8 cellular contexts compared by ENCODE assay signal in the genomic region with DNA sequence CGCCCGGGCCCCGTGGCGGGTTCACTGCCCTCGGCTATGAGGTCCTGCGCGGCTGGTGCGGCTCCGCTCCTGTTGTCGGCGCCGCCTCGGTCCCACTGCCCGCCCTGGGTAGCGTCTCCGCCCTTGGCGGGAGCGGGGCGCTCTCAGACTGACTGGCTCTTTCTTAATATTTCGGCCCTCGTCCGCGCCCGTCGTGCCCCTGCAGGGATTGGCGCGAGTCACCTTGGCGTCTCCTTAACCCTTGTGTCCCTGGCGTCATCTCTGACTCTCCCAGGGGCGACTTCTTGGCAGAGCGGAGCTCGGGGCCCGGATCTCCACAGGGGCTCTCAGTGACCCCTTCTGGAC. TPM values are rescaled to one million over a fixed set of nuclear protein-coding genes. Genes with fewer than 3 reads are reported as not detected.
A peak's percentile ranks its signal among the peaks of the same experiment; 100 is the strongest.
DNase-seq lines count a peak whose midpoint lies in the region; ATAC-seq and TF ChIP-seq lines count a peak whose summit lies in the region.

No MANE protein-coding gene starts in this region.

- no TSS peak for BruUV-seq in Panc1 (replicated peaks; lab: Mats Ljungman, UMichigan)

- peak; percentile 52 for DNase-seq in GM12865 (ENCODE audit: low read depth)
- no peak for DNase-seq in Panc1 (ENCODE audit: low read depth, low spot score)
- peak in 1 of 2 donors; percentile 46 for DNase-seq in cardiac fibroblast (ENCODE audit: low read depth in 2 of 2)
- DNase-seq in right lobe of liver = peak; percentile 61 to 80 (median 74)
- no peak for DNase-seq in NCI-H2171 (lab: John Stamatoyannopoulos, UW)

- no peaks in the 10 kb centered on the region for H3K27me3 ChIP-seq in Panc1 (ENCODE audit: control insufficient read depth, insufficient read depth, low read length)
- no peaks in the 10 kb centered on the region for H3K27me3 ChIP-seq in right lobe of liver
- no peaks in the 10 kb centered on the region for H3K27me3 ChIP-seq in stomach smooth muscle (ENCODE audit: control insufficient read depth in 1 of 2, insufficient read depth in 2 of 2, low read length in 2 of 2)

- no peak for TF ChIP-seq CTCF in GM12865 (IDR thresholded peaks at IDR 0.05; ENCODE audit: insufficient read depth, low read depth, low read length, missing control alignments)
- no peak for TF ChIP-seq CTCF in Panc1 (IDR thresholded peaks at IDR 0.05)
- TF ChIP-seq CTCF in cardiac fibroblast (IDR thresholded peaks at IDR 0.05; ENCODE audit: low read depth, low read length) = no peak
- no peak for TF ChIP-seq CTCF in right lobe of liver (IDR thresholded peaks at IDR 0.05)

- no CpG with 5 or more reads among the region's 33 CpGs for WGBS in right lobe of liver (ENCODE audit: insufficient coverage, low coverage, low lambda C conversion rate, missing lambda C conversion rate)

- peak overlapping the region; percentile 91 to 97 for H3K9ac ChIP-seq in stomach smooth muscle (ENCODE audit: low read length in 2 of 2)

- peak overlapping the region; percentile 94 for H3K27ac ChIP-seq in Panc1 (ENCODE audit: low read length)
- H3K27ac ChIP-seq in right lobe of liver = peak overlapping the region; percentile 91 to 100 (median 96)
- peak overlapping the region; percentile 100 for H3K27ac ChIP-seq in stomach smooth muscle (ENCODE audit: low read length)

- peaks cover 42% of the 10 kb centered on the region for H3K4me1 ChIP-seq in Panc1 (ENCODE audit: control insufficient read depth, insufficient read depth, low read length)
- H3K4me1 ChIP-seq in right lobe of liver = peaks cover 0 to 27% (median 13%) of the 10 kb centered on the region in 4 donors
- H3K4me1 ChIP-seq in stomach smooth muscle (ENCODE audit: control insufficient read depth, insufficient read depth, low read length) = peaks cover 57% of the 10 kb centered on the region

- POLR2A ChIA-PET in Panc1 (lab: Charles Lee) = no interaction called here

- H3K9me3 ChIP-seq in Panc1 (ENCODE audit: control insufficient read depth, insufficient read depth, low read depth, low read length) (no peaks in the 10 kb centered on the region), right lobe of liver (no peaks in the 10 kb centered on the region), stomach smooth muscle (ENCODE audit: control insufficient read depth in 2 of 2, low read length in 2 of 2) (no peaks in the 10 kb centered on the region)

- peak overlapping the region; percentile 82 for H3K4me3 ChIP-seq in GM12865 (ENCODE audit: low read depth, low read length)
- peak overlapping the region; percentile 75 to 90 for H3K4me3 ChIP-seq in Panc1 (ENCODE audit: low read depth in 2 of 2, low read length in 2 of 2)
- peak overlapping the region; percentile 76 to 78 for H3K4me3 ChIP-seq in cardiac fibroblast (replicated peaks in 1 of 2; ENCODE audit: low read depth in 2 of 2, low read length in 2 of 2)
- H3K4me3 ChIP-seq in right lobe of liver = peak overlapping the region; percentile 71 to 97 (median 94)
- H3K4me3 ChIP-seq in stomach smooth muscle (ENCODE audit: low read length in 2 of 2) = peak overlapping the region; percentile 87 to 92

- H3K36me3 ChIP-seq in Panc1 (ENCODE audit: control insufficient read depth, insufficient read depth, low read length) (peaks cover 14% of the 10 kb centered on the region), right lobe of liver (peaks cover 0 to 11% (median 4%) of the 10 kb centered on the region in 4 donors), stomach smooth muscle (ENCODE audit: control insufficient read depth in 2 of 2, insufficient read depth in 2 of 2, low read length in 2 of 2) (peaks cover 9 to 15% of the 10 kb centered on the region in 2 donors)

- intact Hi-C loops in Panc1 (cut with micrococcal nuclease; ENCODE audit: unreplicated experiment) (no loop called here), right lobe of liver (cut with DNase I) (no loop called here)

- CTCF ChIA-PET in Panc1 (lab: Charles Lee) = interaction anchor here (0.6 kb wide), 1 partner anchor 32 kb away, joined by 8 read pairs; no protein-coding TSS in a partner anchor

- in situ Hi-C loops in Panc1 (cut with HindIII; ENCODE audit: low pct_unique_long_range_greater_than_20kb, low sequenced_read_pairs) = no loop called here

- no peak for TF ChIP-seq POLR2A in right lobe of liver (IDR thresholded peaks at IDR 0.05)

- no peak for ATAC-seq in Panc1
- ATAC-seq in right lobe of liver = peak in 1 of 4 donors; percentile 2
- no peak for ATAC-seq in GM21515 (IDR thresholded peaks at IDR 0.05; ENCODE audit: unreplicated experiment)
- ATAC-seq in GM18520 (IDR thresholded peaks at IDR 0.05; ENCODE audit: unreplicated experiment) = no peak

RNA-seq across cellular contexts. Expression of gene PTMA, which starts 1.3 kb away (rescaled TPM):
- 1,390 TPM for total RNA-seq in Panc1 (2021; ENCODE audit: unreplicated experiment)
- 1,958 TPM for polyA plus RNA-seq in Panc1 (2012; ENCODE audit: insufficient read length)
- total RNA-seq in right lobe of liver = 100 to 1,000 TPM; 180 to 373 (median 252) TPM

Comparison
In these comparisons a context has a peak if more than half of its experiments do, and no peak if none do; other contexts are left out.
1. DNase-seq: peak in GM12865 (single experiment) and right lobe of liver (3 of 3); none in Panc1 (single experiment) and NCI-H2171 (single experiment).
2. Peak in every context shown above with its lines, with median percentiles within 50 percentile points of each other: H3K4me3 ChIP-seq and H3K27ac ChIP-seq.